15 cellular contexts compared by ENCODE assay signal in the genomic region with DNA sequence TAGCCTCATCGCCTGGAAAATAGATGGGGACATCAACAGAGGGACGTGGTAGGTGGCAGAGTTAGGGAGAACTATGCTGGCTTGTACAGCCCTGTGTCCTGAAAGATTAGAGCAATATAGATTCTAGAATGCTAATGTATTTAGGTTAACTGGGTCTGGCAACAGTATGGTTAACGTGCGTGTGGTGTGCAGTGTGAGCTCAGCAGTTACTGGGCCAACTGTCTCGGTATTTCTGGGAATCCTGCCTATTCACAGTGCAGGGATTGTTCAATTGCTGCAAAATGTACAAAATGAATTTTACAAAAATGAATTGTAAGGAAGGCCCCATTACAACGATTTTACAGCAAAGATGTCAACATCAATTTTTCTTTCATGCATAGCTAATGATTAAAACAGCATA. TPM values are rescaled to one million over a fixed set of nuclear protein-coding genes. Genes with fewer than 3 reads are reported as not detected.
DNase-seq lines count a peak whose midpoint lies in the region; ATAC-seq and TF ChIP-seq lines count a peak whose summit lies in the region.
"Had no signal": no experiment of that assay in that cellular context is flagged by ENCODE, and none has a peak within 500 bp of the region (broad histone marks: within the 10 kb centered on the region; RNA-seq: fewer than 3 reads in every experiment).

No MANE protein-coding gene starts in this region.

- H3K36me3 Mint-ChIP-seq in stimulated activated naive B cell treated with anti-CD40 and anti-IgM and Interleukin-4, amounts not matched to agents 10 μg/mL and 1 μg/mL and 100 μg/mL, for 72 hours = no peaks in the 10 kb centered on the region
- no peaks in the 10 kb centered on the region for H3K36me3 Mint-ChIP-seq in CD4-positive, alpha-beta memory T cell
- H3K36me3 Mint-ChIP-seq: activated naive CD8-positive, alpha-beta T cell treated with anti-CD3 and anti-CD28 coated beads for 36 hours; WTC11 had no signal

- POLR2A ChIA-PET in CD4-positive, alpha-beta memory T cell (lab: Charles Lee; ENCODE audit: partially characterized antibody) = no interaction called here

- ATAC-seq in Right ventricle myocardium superior (ENCODE audit: poor library complexity) (peak; percentile 68), aorta (ENCODE audit: low FRiP score) (peak; percentile 80)
- no peak for ATAC-seq in stimulated activated naive B cell treated with anti-CD40 and anti-IgM and Interleukin-4, amounts not matched to agents 10 μg/mL and 1 μg/mL and 100 μg/mL, for 72 hours (replicated peaks)
- ATAC-seq: WTC11 had no signal

- H3K36me3 ChIP-seq in esophagus muscularis mucosa = peaks cover 0 to 16% (median 8%) of the 10 kb centered on the region in 4 donors
- peaks cover 0 to 2% of the 10 kb centered on the region in 2 donors for H3K36me3 ChIP-seq in aorta (ENCODE audit: control insufficient read depth in 1 of 2, insufficient read depth in 2 of 2, low read length in 1 of 2)
- peaks cover 31% of the 10 kb centered on the region for H3K36me3 ChIP-seq in HAP-1 (replicated peaks)
- H3K36me3 ChIP-seq in CD4-positive, alpha-beta memory T cell (ENCODE audit: insufficient read depth, low read length) = no peaks in the 10 kb centered on the region

- H3K27me3 Mint-ChIP-seq in stimulated activated naive B cell treated with anti-CD40 and anti-IgM and Interleukin-4, amounts not matched to agents 10 μg/mL and 1 μg/mL and 100 μg/mL, for 72 hours = peaks cover 4 to 5% of the 10 kb centered on the region in 2 donors
- peaks cover 3% of the 10 kb centered on the region in 2 donors for H3K27me3 Mint-ChIP-seq in CD4-positive, alpha-beta memory T cell

- intact Hi-C loops in Right ventricle myocardium superior (cut with DNase I) (no loop called here), cardiac septum (cut with DNase I) (no loop called here), esophagus muscularis mucosa (cut with DNase I) (no loop called here), aorta (cut with DNase I) (loop anchor here in 1 of 2 donors (10.0 kb wide), 1 partner anchor 595 kb away; no protein-coding TSS in a partner anchor)
- intact Hi-C loops in CD4-positive, alpha-beta memory T cell (cut with micrococcal nuclease) = no loop called here

- WGBS in esophagus muscularis mucosa = 41% methylated on average over 6 of the region's 6 CpGs
- WGBS in aorta, 2 donors = 5% methylated on average over 6 of the region's 6 CpGs

- peak overlapping the region; percentile 5 to 65 (median 49) for H3K27ac ChIP-seq in esophagus muscularis mucosa (replicated peaks in 1 of 4)
- H3K27ac ChIP-seq in aorta (ENCODE audit: low read depth in 1 of 2, low read length in 2 of 2) = no peak overlapping the region
- H3K27ac ChIP-seq in CD4-positive, alpha-beta memory T cell (ENCODE audit: low read depth, low read length) = no peak overlapping the region
- H3K27ac ChIP-seq: upper lobe of left lung had no signal

- no peak for DNase-seq in Right ventricle myocardium superior
- DNase-seq in cardiac septum (ENCODE audit: low spot score) = no peak
- no peak for DNase-seq in esophagus muscularis mucosa (ENCODE audit: extremely low spot score)
- peak; percentile 77 for DNase-seq in medulla oblongata (ENCODE audit: extremely low spot score)
- DNase-seq in aorta = peak in 1 of 2 donors; percentile 46
- no peak for DNase-seq in HAP-1 (ENCODE audit: low spot score in 2 of 2)
- DNase-seq in stimulated activated naive B cell treated with anti-CD40 and anti-IgM and Interleukin-4, amounts not matched to agents 10 μg/mL and 1 μg/mL and 100 μg/mL, for 72 hours = no peak
- DNase-seq in CD4-positive, alpha-beta memory T cell = no peak
- DNase-seq: activated CD8-positive, alpha-beta memory T cell treated with anti-CD3 and anti-CD28 coated beads, Interleukin-2, amount 50 U/mL, for 4 hours; activated naive CD8-positive, alpha-beta T cell treated with anti-CD3 and anti-CD28 coated beads for 36 hours; Calu3; NCI-H2107; upper lobe of left lung had no signal

- H3K4me3 ChIP-seq in esophagus muscularis mucosa = no peak overlapping the region
- no peak overlapping the region for H3K4me3 ChIP-seq in aorta (ENCODE audit: low read length in 2 of 2)
- no peak overlapping the region for H3K4me3 ChIP-seq in HAP-1
- no peak overlapping the region for H3K4me3 ChIP-seq in CD4-positive, alpha-beta memory T cell (ENCODE audit: low read length in 2 of 2)
- H3K4me3 ChIP-seq: upper lobe of left lung had no signal

- TF ChIP-seq CTCF in esophagus muscularis mucosa (IDR thresholded peaks at IDR 0.05) = no peak

- H3K4me1 Mint-ChIP-seq in stimulated activated naive B cell treated with anti-CD40 and anti-IgM and Interleukin-4, amounts not matched to agents 10 μg/mL and 1 μg/mL and 100 μg/mL, for 72 hours = no peaks in the 10 kb centered on the region
- H3K4me1 Mint-ChIP-seq in CD4-positive, alpha-beta memory T cell = no peaks in the 10 kb centered on the region
- H3K4me1 Mint-ChIP-seq: activated naive CD8-positive, alpha-beta T cell treated with anti-CD3 and anti-CD28 coated beads for 36 hours had no signal

- in situ Hi-C loops in HAP-1 (cut with MboI; ENCODE audit: low sequenced_read_pairs) = loop anchor here (25.0 kb wide), 1 partner anchor 1567 kb away; no protein-coding TSS in a partner anchor

- TF ChIP-seq POLR2A in esophagus muscularis mucosa (IDR thresholded peaks at IDR 0.05; ENCODE audit: low read depth) = no peak

- H3K4me3 Mint-ChIP-seq in stimulated activated naive B cell treated with anti-CD40 and anti-IgM and Interleukin-4, amounts not matched to agents 10 μg/mL and 1 μg/mL and 100 μg/mL, for 72 hours = no peak overlapping the region
- no peak overlapping the region for H3K4me3 Mint-ChIP-seq in CD4-positive, alpha-beta memory T cell
- H3K4me3 Mint-ChIP-seq: activated naive CD8-positive, alpha-beta T cell treated with anti-CD3 and anti-CD28 coated beads for 36 hours; neural crest cell; WTC11 had no signal

- CTCF ChIA-PET in CD4-positive, alpha-beta memory T cell (lab: Charles Lee; ENCODE audit: partially characterized antibody) = no interaction called here

- no peak overlapping the region for H3K27ac Mint-ChIP-seq in stimulated activated naive B cell treated with anti-CD40 and anti-IgM and Interleukin-4, amounts not matched to agents 10 μg/mL and 1 μg/mL and 100 μg/mL, for 72 hours
- no peak overlapping the region for H3K27ac Mint-ChIP-seq in CD4-positive, alpha-beta memory T cell
- H3K27ac Mint-ChIP-seq: activated naive CD8-positive, alpha-beta T cell treated with anti-CD3 and anti-CD28 coated beads for 36 hours; WTC11 had no signal

- H3K27me3 ChIP-seq in esophagus muscularis mucosa (no peaks in the 10 kb centered on the region), aorta (ENCODE audit: control insufficient read depth in 1 of 2, insufficient read depth in 2 of 2, low read length in 1 of 2) (no peaks in the 10 kb centered on the region), HAP-1 (ENCODE audit: low read depth) (no peaks in the 10 kb centered on the region)
- no peaks in the 10 kb centered on the region for H3K27me3 ChIP-seq in CD4-positive, alpha-beta memory T cell (ENCODE audit: insufficient read depth, low read length)
- H3K27me3 ChIP-seq: upper lobe of left lung had no signal

- H3K9me3 Mint-ChIP-seq in stimulated activated naive B cell treated with anti-CD40 and anti-IgM and Interleukin-4, amounts not matched to agents 10 μg/mL and 1 μg/mL and 100 μg/mL, for 72 hours = no peaks in the 10 kb centered on the region
- peaks cover 0 to 2% (median 0%) of the 10 kb centered on the region in 8 donors for H3K9me3 Mint-ChIP-seq in CD4-positive, alpha-beta memory T cell
- H3K9me3 Mint-ChIP-seq: activated naive CD8-positive, alpha-beta T cell treated with anti-CD3 and anti-CD28 coated beads for 36 hours; neural crest cell; WTC11 had no signal

- H3K4me1 ChIP-seq in esophagus muscularis mucosa (peaks cover 35 to 89% (median 80%) of the 10 kb centered on the region in 4 donors), aorta (ENCODE audit: control insufficient read depth in 1 of 2, insufficient read depth in 2 of 2, low read length in 2 of 2) (peaks cover 0 to 8% of the 10 kb centered on the region in 2 donors), HAP-1 (peaks cover 24% of the 10 kb centered on the region)
- H3K4me1 ChIP-seq in CD4-positive, alpha-beta memory T cell (ENCODE audit: insufficient read depth, low read length) = no peaks in the 10 kb centered on the region

- H3K9me3 ChIP-seq in esophagus muscularis mucosa (no peaks in the 10 kb centered on the region), aorta (ENCODE audit: control insufficient read depth, low read length) (no peaks in the 10 kb centered on the region), HAP-1 (no peaks in the 10 kb centered on the region)
- no peaks in the 10 kb centered on the region for H3K9me3 ChIP-seq in CD4-positive, alpha-beta memory T cell (ENCODE audit: control insufficient read depth in 1 of 2, low read length in 2 of 2)
- H3K9me3 ChIP-seq: upper lobe of left lung had no signal

- no peak for TF ChIP-seq EP300 in esophagus muscularis mucosa (IDR thresholded peaks at IDR 0.05)

RNA-seq across cellular contexts. Expression of a gene that starts 20.6 kb away (rescaled TPM):
- 43.9 TPM for total RNA-seq in Right ventricle myocardium superior
- total RNA-seq in cardiac septum = 40.3 TPM
- total RNA-seq in esophagus muscularis mucosa = 100 to 1,000 TPM in 1 of 4 donors, 10 to 100 TPM in 3; 53.8 to 106 (median 63.3) TPM
- 10 to 100 TPM; 29.1 to 58.7 TPM for total RNA-seq in aorta
- polyA plus RNA-seq in aorta = 10 to 100 TPM; 20.7 to 22.8 TPM
- not detected for total RNA-seq in CD4-positive, alpha-beta memory T cell
- not detected for polyA plus RNA-seq in CD4-positive, alpha-beta memory T cell
- total RNA-seq: activated naive CD8-positive, alpha-beta T cell treated with anti-CD3 and anti-CD28 coated beads for 36 hours had no signal

Comparison
In these comparisons a context has a peak if more than half of its experiments do, and no peak if none do; other contexts are left out.
1. ATAC-seq: peak in Right ventricle myocardium superior (single experiment) and aorta (single experiment); none in stimulated activated naive B cell treated with anti-CD40 and anti-IgM and Interleukin-4, amounts not matched to agents 10 μg/mL and 1 μg/mL and 100 μg/mL, for 72 hours (0 of 2).
2. H3K27ac ChIP-seq: peak in esophagus muscularis mucosa (4 of 4); none in aorta (0 of 2) and CD4-positive, alpha-beta memory T cell (single experiment).
3. RNA of a gene that starts 20.6 kb away (total RNA-seq): 53.8 to 106 TPM in esophagus muscularis mucosa, 29.1 to 58.7 TPM in aorta, 43.9 TPM in Right ventricle myocardium superior (single experiment) and 40.3 TPM in cardiac septum (single experiment); not detected in CD4-positive, alpha-beta memory T cell; every median in the first group is over 10 times any median in the second.